ENCODE assay signal across 23 cellular contexts in the genomic region with DNA sequence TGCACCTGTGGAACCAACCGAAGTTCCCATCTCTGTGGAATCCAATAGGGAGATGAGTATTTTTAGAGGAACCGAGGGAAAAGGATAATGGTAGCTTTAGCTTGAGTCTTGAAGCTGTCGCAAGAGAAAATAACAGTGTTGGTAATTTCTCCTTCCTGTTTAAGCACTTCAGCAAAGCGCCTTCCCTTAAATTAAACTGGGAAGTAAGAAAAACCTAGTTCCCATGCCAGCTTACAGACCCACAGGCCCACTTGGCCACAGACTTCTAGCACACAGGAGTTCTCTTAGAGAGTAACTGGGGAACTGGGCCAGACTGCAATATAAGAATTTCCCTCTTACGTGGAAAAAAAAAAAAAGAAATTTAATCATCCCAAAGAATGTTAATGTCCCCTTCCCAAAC.
DNase-seq lines count a peak whose midpoint lies in the region; ATAC-seq, FAIRE-seq and TF ChIP-seq lines count a peak whose summit lies in the region.
"Had no signal": no experiment of that assay in that cellular context is flagged by ENCODE, and none has a peak within 500 bp of the region (broad histone marks: within the 10 kb centered on the region; RNA-seq: fewer than 3 reads in every experiment).

No MANE protein-coding gene starts in this region.

- no peak for TF ChIP-seq POLR2A in GM12892 (IDR thresholded peaks at IDR 0.05; ENCODE audit: low read depth, low read length)

- peaks cover 0 to 12% of the 10 kb centered on the region in 2 donors for H3K4me1 ChIP-seq in left lung
- H3K4me1 ChIP-seq: body of pancreas had no signal

- no peaks in the 10 kb centered on the region for H3K27me3 ChIP-seq in left lung
- H3K27me3 ChIP-seq: body of pancreas, heart right ventricle had no signal

- intact Hi-C loops in left lung (cut with DNase I): no loop called here

- no peak for TF ChIP-seq CTCF in left lung (IDR thresholded peaks at IDR 0.05)

- DNase-seq in AML-193 (lab: John Stamatoyannopoulos, UW) (peak; percentile 62 to 66), GF-D8 (lab: John Stamatoyannopoulos, UW) (peak; percentile 25), NOMO-1 treated with DMSO at 0.1 percent for 48 hours (lab: John Stamatoyannopoulos, UW; ENCODE audit: unreplicated experiment) (peak; percentile 61), left lung (no peak), NCI-H446 (lab: John Stamatoyannopoulos, UW) (no peak), GM12892 (ENCODE audit: insufficient read length) (no peak), NCI-H2171 (lab: John Stamatoyannopoulos, UW) (no peak)
- DNase-seq: activated CD8-positive, alpha-beta T cell treated with anti-CD3 and anti-CD28 coated beads, Interleukin-2, amount 10 ng/mL, durations not matched to agents 7 days and 5 days; activated gamma-delta T cell treated with Interleukin-2 at 50 U/mL for 16 hours; activated T-cell treated with anti-CD3 and anti-CD28 coated beads for 4 hours; effector CD4-positive, alpha-beta T cell; heart right ventricle; naive thymus-derived CD8-positive, alpha-beta T cell; NCI-H1694; NCI-H2171 treated with DMSO at 0.1 percent for 48 hours; right cardiac atrium had no signal

- FAIRE-seq in GM12892 (lab: Jason Lieb, UNC): no peak
- FAIRE-seq: GM19239, K562, TTC549 had no signal

- peaks cover 0 to 12% of the 10 kb centered on the region in 2 donors for H3K9me3 ChIP-seq in left lung
- H3K9me3 ChIP-seq: body of pancreas had no signal

- no peak overlapping the region for H3K4me3 ChIP-seq in left lung
- H3K4me3 ChIP-seq: body of pancreas, heart right ventricle, K562 had no signal

- peak overlapping the region in 1 of 2 donors; percentile 74 for H3K27ac ChIP-seq in left lung
- H3K27ac ChIP-seq: body of pancreas, C4-2B, epithelial cell of prostate had no signal

- ATAC-seq in left lung: peak; percentile 48
- no peak for ATAC-seq in GM18870 (IDR thresholded peaks at IDR 0.05; ENCODE audit: unreplicated experiment)
- ATAC-seq: activated CD8-positive, alpha-beta T cell treated with anti-CD3 and anti-CD28 coated beads, Interleukin-2, amount 10 ng/mL, durations not matched to agents 7 days and 5 days; body of pancreas; K562; naive thymus-derived CD8-positive, alpha-beta T cell had no signal

- no peaks in the 10 kb centered on the region for H3K36me3 ChIP-seq in left lung
- H3K36me3 ChIP-seq: heart right ventricle had no signal

Comparison
In these comparisons a context has a peak if more than half of its experiments do, and no peak if none do; other contexts are left out.
1. DNase-seq: peak in AML-193 (2 of 2), GF-D8 (single experiment) and NOMO-1 treated with DMSO at 0.1 percent for 48 hours (single experiment); none in left lung (0 of 2), NCI-H446 (0 of 2), GM12892 (single experiment) and NCI-H2171 (single experiment).